9 cellular contexts compared by ENCODE assay signal in genomic region chr17:56629450-56630187, GRCh38. TPM values are rescaled to one million over a fixed set of nuclear protein-coding genes. Genes with fewer than 3 reads are reported as not detected.
DNase-seq lines count a peak whose midpoint lies in the region; ATAC-seq, FAIRE-seq and TF ChIP-seq lines count a peak whose summit lies in the region.
"Had no signal": no experiment of that assay in that cellular context is flagged by ENCODE, and none has a peak within 500 bp of the region (broad histone marks: within the 10 kb centered on the region; RNA-seq: fewer than 3 reads in every experiment).

No MANE protein-coding gene starts in this region.

- H3K36me3 Mint-ChIP-seq in activated naive CD8-positive, alpha-beta T cell treated with anti-CD3 and anti-CD28 coated beads for 36 hours: no peaks in the 10 kb centered on the region

- H3K27ac ChIP-seq in DND-41 (ENCODE audit: low read length): no peak overlapping the region

- H3K4me2 ChIP-seq in DND-41 (ENCODE audit: insufficient read depth, low read length): no peak overlapping the region

- H4K20me1 ChIP-seq in DND-41 (ENCODE audit: insufficient read depth, low read length): no peaks in the 10 kb centered on the region

- no peak for TF ChIP-seq POLR2A in GM12892 (IDR thresholded peaks at IDR 0.05; ENCODE audit: low read depth, low read length)

- H3K27me3 ChIP-seq in DND-41 (ENCODE audit: insufficient read depth, low read length, poor library complexity): no peaks in the 10 kb centered on the region

- intact Hi-C loops in mucosa of descending colon (cut with DNase I, micrococcal nuclease): no loop called here

- ATAC-seq in DND-41 (ENCODE audit: insufficient read depth, low read depth) (peak; percentile 61; the same call in 1 of the 3 replicates), mucosa of descending colon (peak; percentile 15), HG02973 (IDR thresholded peaks at IDR 0.05; ENCODE audit: unreplicated experiment) (no peak), HG03135 (IDR thresholded peaks at IDR 0.05; ENCODE audit: unreplicated experiment) (no peak)

- H3K27ac Mint-ChIP-seq in activated naive CD8-positive, alpha-beta T cell treated with anti-CD3 and anti-CD28 coated beads for 36 hours: no peak overlapping the region

- H3K4me3 ChIP-seq in DND-41 (ENCODE audit: low read depth in 1 of 2, low read length in 2 of 2): no peak overlapping the region
- H3K4me3 ChIP-seq in mucosa of descending colon: no peak overlapping the region

- no peaks in the 10 kb centered on the region for H3K36me3 ChIP-seq in DND-41 (ENCODE audit: insufficient read depth, low read length)
- no peaks in the 10 kb centered on the region for H3K36me3 ChIP-seq in mucosa of descending colon (ENCODE audit: low read depth)

- H3K4me1 ChIP-seq in DND-41 (ENCODE audit: insufficient read depth, low read length) (no peaks in the 10 kb centered on the region), mucosa of descending colon (ENCODE audit: low read depth) (no peaks in the 10 kb centered on the region)

- no peak overlapping the region for H3K9ac ChIP-seq in DND-41 (ENCODE audit: low read depth, low read length)

- peak; percentile 41 for TF ChIP-seq CTCF in DND-41 (IDR thresholded peaks at IDR 0.05; ENCODE audit: borderline replicate concordance, extremely low read depth, low read length, poor library complexity, severe bottlenecking)
- TF ChIP-seq CTCF in mucosa of descending colon (IDR thresholded peaks at IDR 0.05): no peak

- peaks cover 4% of the 10 kb centered on the region for H3K4me1 Mint-ChIP-seq in activated naive CD8-positive, alpha-beta T cell treated with anti-CD3 and anti-CD28 coated beads for 36 hours

- H3K9me3 ChIP-seq in DND-41 (ENCODE audit: insufficient read depth, low read length, severe bottlenecking): no peaks in the 10 kb centered on the region
- no peaks in the 10 kb centered on the region for H3K9me3 ChIP-seq in mucosa of descending colon

- no peaks in the 10 kb centered on the region for H3K9me3 Mint-ChIP-seq in activated naive CD8-positive, alpha-beta T cell treated with anti-CD3 and anti-CD28 coated beads for 36 hours

- H2AFZ ChIP-seq in DND-41 (ENCODE audit: low read depth, low read length): no peak overlapping the region

- FAIRE-seq in HTR-8/SVneo (lab: Jason Lieb, UNC): no peak
- no peak for FAIRE-seq in GM12892 (lab: Jason Lieb, UNC)
- FAIRE-seq: frontal cortex had no signal

- no peaks in the 10 kb centered on the region for H3K27me3 Mint-ChIP-seq in activated naive CD8-positive, alpha-beta T cell treated with anti-CD3 and anti-CD28 coated beads for 36 hours

- H3K79me2 ChIP-seq in DND-41 (ENCODE audit: insufficient read depth, low read length): no peaks in the 10 kb centered on the region

- DNase-seq in DND-41 (peak; percentile 8), HTR-8/SVneo (ENCODE audit: insufficient read length, low spot score) (peak; percentile 65), mucosa of descending colon (no peak), GM12892 (ENCODE audit: insufficient read length) (no peak), NCI-H146 (lab: John Stamatoyannopoulos, UW) (no peak)
- peak; percentile 16 for DNase-seq in activated naive CD8-positive, alpha-beta T cell treated with anti-CD3 and anti-CD28 coated beads for 36 hours

- no peak overlapping the region for H3K4me3 Mint-ChIP-seq in activated naive CD8-positive, alpha-beta T cell treated with anti-CD3 and anti-CD28 coated beads for 36 hours

RNA-seq across cellular contexts. Expression of gene NOG, which starts 36.1 kb away (rescaled TPM):
- 1 to 10 TPM; 4.5 TPM for total RNA-seq in activated naive CD8-positive, alpha-beta T cell treated with anti-CD3 and anti-CD28 coated beads for 36 hours
- total RNA-seq in mucosa of descending colon: under 1 TPM in 2 of 3 donors, not detected in 1; 0.14 to 0.32 TPM
- not detected for polyA plus RNA-seq in GM12892 (2012; ENCODE audit: missing spikeins)

Comparison
In these comparisons a context has a peak if more than half of its experiments do, and no peak if none do; other contexts are left out.
1. ATAC-seq: peak in DND-41 (single experiment) and mucosa of descending colon (single experiment); none in HG02973 (single experiment) and HG03135 (single experiment).
2. DNase-seq: peak in DND-41 (single experiment), HTR-8/SVneo (single experiment) and activated naive CD8-positive, alpha-beta T cell treated with anti-CD3 and anti-CD28 coated beads for 36 hours (single experiment); none in mucosa of descending colon (0 of 3), GM12892 (single experiment) and NCI-H146 (single experiment).
3. RNA of gene NOG, which starts 36.1 kb away (total RNA-seq): 4.5 TPM in activated naive CD8-positive, alpha-beta T cell treated with anti-CD3 and anti-CD28 coated beads for 36 hours; 0.14 to 0.32 TPM in mucosa of descending colon; every median in the first group is over 4 times any median in the second.